19 cellular contexts compared by ENCODE assay signal in the genomic region with DNA sequence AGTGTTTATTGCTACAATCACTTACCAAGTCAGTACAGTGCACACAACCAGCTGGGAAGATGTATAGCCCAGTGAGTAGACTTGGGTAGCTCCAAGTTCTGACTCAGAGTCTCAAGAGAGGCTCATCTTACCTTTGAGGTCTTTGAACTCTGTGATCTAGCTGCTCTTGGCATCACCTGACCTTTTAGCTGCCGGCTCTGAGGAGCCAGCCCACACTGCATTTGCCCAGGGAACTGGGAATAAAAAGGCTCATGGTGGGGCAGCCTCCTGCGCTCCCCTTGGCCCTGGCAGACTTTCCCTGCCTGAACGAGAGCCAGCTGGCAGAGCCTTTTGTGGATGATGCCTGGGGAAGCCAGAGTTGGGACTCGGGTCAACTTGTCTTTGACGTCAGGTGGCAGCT.
DNase-seq lines count a peak whose midpoint lies in the region; ATAC-seq and TF ChIP-seq lines count a peak whose summit lies in the region.
"Had no signal": no experiment of that assay in that cellular context is flagged by ENCODE, and none has a peak within 500 bp of the region (broad histone marks: within the 10 kb centered on the region; RNA-seq: fewer than 3 reads in every experiment).

No MANE protein-coding gene starts in this region.

- H3K9me2 ChIP-seq in OCI-LY7 (ENCODE audit: insufficient read depth, low read length): no peaks in the 10 kb centered on the region

- no TSS peak for BruUV-seq in OCI-LY7 (replicated peaks; lab: Mats Ljungman, UMichigan)

- no peak overlapping the region for H3K27ac ChIP-seq in OCI-LY7 (ENCODE audit: low read depth, low read length, poor library complexity, severe bottlenecking)

- POLR2A ChIA-PET in OCI-LY7 (lab: Charles Lee): no interaction called here

- H3K9me3 ChIP-seq in OCI-LY7 (ENCODE audit: low read length): no peaks in the 10 kb centered on the region

- H3K36me3 ChIP-seq in OCI-LY7 (ENCODE audit: insufficient read depth, low read length): no peaks in the 10 kb centered on the region

- intact Hi-C loops in OCI-LY7 (cut with micrococcal nuclease; ENCODE audit: unreplicated experiment): no loop called here

- H4K20me1 ChIP-seq in OCI-LY7 (ENCODE audit: insufficient read depth, low read length): no peaks in the 10 kb centered on the region

- DNase-seq in AG09319 (ENCODE audit: extremely low read depth, low read depth) (peak; percentile 16), LHCN-M2 (ENCODE audit: low read depth) (peak; percentile 69), omental fat pad (ENCODE audit: low spot score) (no peak), kidney glomerular epithelial cell (lab: John Stamatoyannopoulos, UW) (no peak), OCI-LY7 (ENCODE audit: low spot score) (no peak), COLO829 (ENCODE audit: low spot score) (no peak), mucosa of gallbladder (ENCODE audit: low spot score) (no peak)
- DNase-seq: activated CD4-positive, alpha-beta T cell treated with anti-CD3 and anti-CD28 coated beads for 4 hours; activated naive CD8-positive, alpha-beta T cell treated with anti-CD3 and anti-CD28 coated beads, Interleukin-2, amount 50 U/mL, for 24 hours; activated T-cell treated with anti-CD3 and anti-CD28 coated beads, Interleukin-2, amount 50 U/mL, for 4 hours; central memory CD4-positive, alpha-beta T cell; endodermal cell; Kasumi-1; naive B cell; NCI-H774; retina; stimulated activated CD8-positive, alpha-beta memory T cell treated with anti-CD3 and anti-CD28 coated beads, Interleukin-4, amount 100 ng/mL, for 48 hours; trophoblast cell had no signal

- TF ChIP-seq CTCF in AG09319 (IDR thresholded peaks at IDR 0.05; ENCODE audit: low read depth, low read length) (no peak), omental fat pad (IDR thresholded peaks at IDR 0.05) (no peak), OCI-LY7 (conservative IDR thresholded peaks at IDR 0.05; ENCODE audit: low read length) (no peak)

- no peaks in the 10 kb centered on the region for H3K4me1 ChIP-seq in OCI-LY7 (ENCODE audit: insufficient read depth, low read length, poor library complexity, severe bottlenecking)

- H3K79me2 ChIP-seq in OCI-LY7 (ENCODE audit: insufficient read depth, low read depth, low read length): no peaks in the 10 kb centered on the region

- H3K4me3 ChIP-seq in OCI-LY7 (ENCODE audit: low read depth, low read length, poor library complexity, severe bottlenecking): no peak overlapping the region

- H2AFZ ChIP-seq in OCI-LY7 (ENCODE audit: low read length): no peak overlapping the region

- ATAC-seq in esophagus mucosa (peak; percentile 49), omental fat pad (ENCODE audit: low FRiP score) (peak; percentile 74)
- ATAC-seq: activated naive CD8-positive, alpha-beta T cell treated with anti-CD3 and anti-CD28 coated beads, Interleukin-2, amount 50 U/mL, for 24 hours; activated T-cell treated with anti-CD3 and anti-CD28 coated beads, Interleukin-2, amount 50 U/mL, for 4 hours had no signal

- H3K4me2 ChIP-seq in OCI-LY7 (ENCODE audit: low read length): no peak overlapping the region

- CTCF ChIA-PET in OCI-LY7 (lab: Charles Lee; ENCODE audit: unreplicated experiment): no interaction called here

Comparison
In these comparisons a context has a peak if more than half of its experiments do, and no peak if none do; other contexts are left out.
1. DNase-seq: peak in AG09319 (single experiment) and LHCN-M2 (single experiment); none in omental fat pad (single experiment), kidney glomerular epithelial cell (single experiment), OCI-LY7 (single experiment), COLO829 (single experiment) and mucosa of gallbladder (single experiment).